ENCODE assay signal across 9 cellular contexts in the genomic region with DNA sequence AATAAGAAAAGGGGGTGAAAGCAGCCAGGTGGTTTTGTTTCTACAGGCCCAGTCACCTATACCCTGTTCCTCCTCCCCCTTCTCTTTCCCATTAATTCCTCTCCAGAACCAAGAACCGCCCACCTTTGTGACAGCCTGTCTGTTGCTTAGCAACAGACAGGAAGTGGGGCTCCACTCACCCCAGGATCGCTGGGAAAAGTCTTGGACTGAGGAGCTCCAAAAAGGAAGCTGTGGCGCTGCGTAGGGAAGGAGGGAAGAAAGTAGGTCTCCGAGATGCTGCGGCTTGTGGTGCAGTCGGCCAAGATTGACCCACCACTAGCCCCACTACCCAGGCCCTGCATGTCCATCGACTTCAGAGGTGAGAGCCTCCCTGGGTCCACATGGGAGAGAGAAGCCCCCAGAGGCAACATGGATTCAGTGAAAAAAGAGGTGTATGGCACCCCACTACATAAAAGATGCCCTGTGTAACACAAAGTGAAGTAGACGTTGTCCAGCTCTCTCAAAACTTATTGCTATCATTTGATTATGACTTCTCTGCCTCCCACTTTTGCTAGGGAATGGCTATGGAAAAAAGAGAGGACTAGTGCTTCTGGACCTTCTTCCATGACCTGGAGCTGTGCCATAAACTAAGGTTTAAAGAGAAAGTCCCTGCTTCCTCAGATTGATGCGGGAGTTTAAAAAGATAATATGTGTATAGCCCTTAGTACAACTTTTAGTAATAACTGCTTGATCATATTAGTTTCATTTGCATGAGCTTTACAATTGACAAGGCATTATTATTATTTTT. TPM values are rescaled to one million over a fixed set of nuclear protein-coding genes. Genes with fewer than 3 reads are reported as not detected.
DNase-seq lines count a peak whose midpoint lies in the region; ATAC-seq and TF ChIP-seq lines count a peak whose summit lies in the region.
"Had no signal": no experiment of that assay in that cellular context is flagged by ENCODE, and none has a peak within 500 bp of the region (broad histone marks: within the 10 kb centered on the region; RNA-seq: fewer than 3 reads in every experiment).

A gene (plus strand): TSS at position 201 of the 787 bp plus-strand sequence. CDS start 73 bp downstream, at position 274.

- H3K4me3 Mint-ChIP-seq in activated T-helper 1 cell treated with anti-CD3 and anti-CD28 coated beads, Interleukin-12 subunit alpha, Interleukin-12 subunit beta, Interleukin-2, Interleukin-4 antibody, amounts not matched to agents 30 ng/mL and 10 ng/mL and 1 ng/mL, durations not matched to agents 14 hours and 24 hours and 36 hours, result no peak within 1 kb of the TSS
- H3K4me3 Mint-ChIP-seq in T-helper 2 cell treated with Interferon-gamma antibody and Interleukin-4, amounts not matched to agents 5 μg/mL and 100 μg/mL, for 36 hours, result no peak within 1 kb of the TSS

- no peaks in the 10 kb centered on the region for H3K9me3 Mint-ChIP-seq in activated T-helper 1 cell treated with anti-CD3 and anti-CD28 coated beads, Interleukin-12 subunit alpha, Interleukin-12 subunit beta, Interleukin-2, Interleukin-4 antibody, amounts not matched to agents 30 ng/mL and 10 ng/mL and 1 ng/mL, durations not matched to agents 14 hours and 24 hours and 36 hours
- H3K9me3 Mint-ChIP-seq in T-helper 2 cell treated with Interferon-gamma antibody and Interleukin-4, amounts not matched to agents 5 μg/mL and 100 μg/mL, for 36 hours, result no peaks in the 10 kb centered on the region

- no peaks in the 10 kb centered on the region for H3K9me3 ChIP-seq in endocrine pancreas (ENCODE audit: control insufficient read depth, low read length)
- H3K9me3 ChIP-seq in mucosa of stomach (ENCODE audit: control insufficient read depth, low read length), result no peaks in the 10 kb centered on the region

- peaks cover 21% of the 10 kb centered on the region for H3K27me3 Mint-ChIP-seq in activated T-helper 1 cell treated with anti-CD3 and anti-CD28 coated beads, Interleukin-12 subunit alpha, Interleukin-12 subunit beta, Interleukin-2, Interleukin-4 antibody, amounts not matched to agents 30 ng/mL and 10 ng/mL and 1 ng/mL, durations not matched to agents 14 hours and 24 hours and 36 hours (ENCODE audit: insufficient read depth)
- peaks cover 8% of the 10 kb centered on the region for H3K27me3 Mint-ChIP-seq in T-helper 2 cell treated with Interferon-gamma antibody and Interleukin-4, amounts not matched to agents 5 μg/mL and 100 μg/mL, for 36 hours (ENCODE audit: low read depth)

- no peak for TF ChIP-seq CTCF in omental fat pad (IDR thresholded peaks at IDR 0.05)

- no peaks in the 10 kb centered on the region for H3K4me1 ChIP-seq in endocrine pancreas (ENCODE audit: control insufficient read depth, insufficient read depth, low read length)
- no peaks in the 10 kb centered on the region for H3K4me1 ChIP-seq in mucosa of stomach (ENCODE audit: control insufficient read depth, insufficient read depth, low read length)

- intact Hi-C loops in activated T-helper 1 cell treated with anti-CD3 and anti-CD28 coated beads, Interleukin-12 subunit alpha, Interleukin-12 subunit beta, Interleukin-2, Interleukin-4 antibody, amounts not matched to agents 30 ng/mL and 10 ng/mL and 1 ng/mL, durations not matched to agents 14 hours and 24 hours and 36 hours (cut with micrococcal nuclease), result no loop called here

- H3K9ac ChIP-seq in endocrine pancreas (ENCODE audit: control insufficient read depth, insufficient read depth, low read length), result peak within 1 kb of the TSS; percentile 54
- peak within 1 kb of the TSS; percentile 9 for H3K9ac ChIP-seq in mucosa of stomach (ENCODE audit: low read length)

- H3K27me3 ChIP-seq in endocrine pancreas (ENCODE audit: control insufficient read depth, insufficient read depth, low read length), result no peaks in the 10 kb centered on the region
- no peaks in the 10 kb centered on the region for H3K27me3 ChIP-seq in mucosa of stomach (ENCODE audit: control insufficient read depth, insufficient read depth, low read length)

- no peak for ATAC-seq in omental fat pad (ENCODE audit: low FRiP score)

- no peak within 1 kb of the TSS for H3K27ac Mint-ChIP-seq in activated T-helper 1 cell treated with anti-CD3 and anti-CD28 coated beads, Interleukin-12 subunit alpha, Interleukin-12 subunit beta, Interleukin-2, Interleukin-4 antibody, amounts not matched to agents 30 ng/mL and 10 ng/mL and 1 ng/mL, durations not matched to agents 14 hours and 24 hours and 36 hours
- no peak within 1 kb of the TSS for H3K27ac Mint-ChIP-seq in T-helper 2 cell treated with Interferon-gamma antibody and Interleukin-4, amounts not matched to agents 5 μg/mL and 100 μg/mL, for 36 hours

- DNase-seq in AG08395 (ENCODE audit: low spot score), result peak; percentile 58
- peak; percentile 12 for DNase-seq in LHCN-M2 (ENCODE audit: low read depth)
- DNase-seq in NCI-H226, result no peak
- no peak for DNase-seq in activated T-helper 1 cell treated with anti-CD3 and anti-CD28 coated beads, Interleukin-12 subunit alpha, Interleukin-12 subunit beta, Interleukin-2, Interleukin-4 antibody, amounts not matched to agents 30 ng/mL and 10 ng/mL and 1 ng/mL, durations not matched to agents 14 hours and 24 hours and 36 hours (ENCODE audit: low spot score)
- DNase-seq in omental fat pad (ENCODE audit: low spot score), result no peak
- DNase-seq in T-helper 2 cell treated with Interferon-gamma antibody and Interleukin-4, amounts not matched to agents 5 μg/mL and 100 μg/mL, for 36 hours (ENCODE audit: low spot score), result no peak

- H3K36me3 ChIP-seq in endocrine pancreas (ENCODE audit: control insufficient read depth, insufficient read depth, low read length) (no peaks in the 10 kb centered on the region), mucosa of stomach (ENCODE audit: control insufficient read depth, insufficient read depth, low read length) (no peaks in the 10 kb centered on the region)

- no peaks in the 10 kb centered on the region for H3K36me3 Mint-ChIP-seq in activated T-helper 1 cell treated with anti-CD3 and anti-CD28 coated beads, Interleukin-12 subunit alpha, Interleukin-12 subunit beta, Interleukin-2, Interleukin-4 antibody, amounts not matched to agents 30 ng/mL and 10 ng/mL and 1 ng/mL, durations not matched to agents 14 hours and 24 hours and 36 hours (ENCODE audit: low read depth)
- H3K36me3 Mint-ChIP-seq in T-helper 2 cell treated with Interferon-gamma antibody and Interleukin-4, amounts not matched to agents 5 μg/mL and 100 μg/mL, for 36 hours (ENCODE audit: low read depth), result no peaks in the 10 kb centered on the region

- peaks cover 9% of the 10 kb centered on the region for H3K4me1 Mint-ChIP-seq in activated T-helper 1 cell treated with anti-CD3 and anti-CD28 coated beads, Interleukin-12 subunit alpha, Interleukin-12 subunit beta, Interleukin-2, Interleukin-4 antibody, amounts not matched to agents 30 ng/mL and 10 ng/mL and 1 ng/mL, durations not matched to agents 14 hours and 24 hours and 36 hours (ENCODE audit: low read depth)
- no peaks in the 10 kb centered on the region for H3K4me1 Mint-ChIP-seq in T-helper 2 cell treated with Interferon-gamma antibody and Interleukin-4, amounts not matched to agents 5 μg/mL and 100 μg/mL, for 36 hours (ENCODE audit: low read depth)

- H3K4me3 ChIP-seq in endocrine pancreas (ENCODE audit: control insufficient read depth, insufficient read depth, low read length) (peak within 1 kb of the TSS; percentile 67), mucosa of stomach (ENCODE audit: low read length) (no peak within 1 kb of the TSS)

RNA-seq across cellular contexts. Expression of the gene that starts here (rescaled TPM):
- total RNA-seq in LHCN-M2 (2014; rRNA removed), result not detected in 2 replicates
- 0.01 TPM for polyA plus RNA-seq in LHCN-M2 (2012)
- total RNA-seq in activated T-helper 1 cell treated with anti-CD3 and anti-CD28 coated beads, Interleukin-12 subunit alpha, Interleukin-12 subunit beta, Interleukin-2, Interleukin-4 antibody, amounts not matched to agents 30 ng/mL and 10 ng/mL and 1 ng/mL, durations not matched to agents 14 hours and 24 hours and 36 hours, result not detected in 2 replicates
- total RNA-seq in omental fat pad, result not detected
- total RNA-seq: T-helper 2 cell treated with Interferon-gamma antibody and Interleukin-4, amounts not matched to agents 100 ng/mL and 5 ng/mL, for 36 hours had no signal

Comparison
In these comparisons a context has a peak if more than half of its experiments do, and no peak if none do; other contexts are left out.
1. Peak in DNase-seq in LHCN-M2; RNA of the gene not detected or under 1 TPM.